Comparison of ENCODE assay signal across 8 cellular contexts in the genomic region with DNA sequence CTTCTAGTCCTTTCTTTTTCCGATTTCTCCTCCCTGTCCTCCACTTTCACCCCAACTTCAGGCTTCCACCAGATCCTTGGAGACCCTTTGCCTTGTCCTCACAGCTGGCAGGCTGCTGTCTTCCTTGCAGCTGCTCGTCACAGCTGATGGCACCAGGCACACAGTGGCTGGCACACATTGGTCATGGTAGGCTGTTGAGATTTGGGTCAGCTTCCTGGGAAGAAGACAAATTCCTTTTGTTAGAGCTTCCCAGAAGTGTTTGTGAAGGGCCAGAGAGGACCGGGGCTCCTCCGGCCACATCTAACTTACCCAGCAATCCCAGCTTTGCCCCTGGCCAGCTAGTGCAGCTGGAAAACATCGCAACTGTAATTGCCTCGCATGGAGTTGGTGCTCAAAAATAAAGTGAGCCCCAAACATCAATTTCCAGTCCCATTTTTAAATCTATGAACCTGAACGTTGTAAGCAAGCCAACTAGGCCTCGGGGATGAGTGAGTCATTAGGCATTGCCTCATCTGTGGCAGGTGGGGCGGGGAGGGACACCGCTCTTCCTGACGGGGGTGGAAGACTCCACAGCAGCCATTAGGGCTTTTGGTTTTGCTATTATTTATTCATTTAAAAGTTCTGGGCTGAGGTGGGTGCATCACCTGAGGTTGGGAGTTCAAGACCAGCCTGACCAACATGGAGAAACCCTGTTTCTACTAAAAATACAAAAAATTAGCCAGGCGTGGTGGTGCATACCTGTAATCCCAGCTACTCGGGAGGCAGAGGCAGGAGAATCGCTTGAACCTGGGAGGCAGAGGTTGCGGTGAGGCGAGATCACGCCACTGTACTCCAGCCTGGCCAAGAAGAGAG. TPM values are rescaled to one million over a fixed set of nuclear protein-coding genes. Genes with fewer than 3 reads are reported as not detected.
A peak's percentile ranks its signal among the peaks of the same experiment; 100 is the strongest.
DNase-seq lines count a peak whose midpoint lies in the region; ATAC-seq and TF ChIP-seq lines count a peak whose summit lies in the region.

No MANE protein-coding gene starts in this region.

- H3K9ac ChIP-seq in BLaER1 treated with 17β-estradiol and CSF1 and Interleukin-3, amounts not matched to agents 10 nM and 100 nM, result no peak overlapping the region; a peak in 1 of 22 replicates

- no peaks in the 10 kb centered on the region for H3K36me3 ChIP-seq in BLaER1 treated with 17β-estradiol and CSF1 and Interleukin-3, amounts not matched to agents 10 nM and 100 nM
- H3K36me3 ChIP-seq in neuron (ENCODE audit: insufficient read depth, low read length), result no peaks in the 10 kb centered on the region

- H3K4me2 ChIP-seq in BLaER1 treated with 17β-estradiol and CSF1 and Interleukin-3, amounts not matched to agents 10 nM and 100 nM, result peak overlapping the region in 10 of 11 experiments; percentile 7 to 56 (median 38); a peak in 13 of 22 replicates

- H3K4me1 ChIP-seq in BLaER1 treated with 17β-estradiol and CSF1 and Interleukin-3, amounts not matched to agents 10 nM and 100 nM, result peaks cover under 1 to 29% (median 22%) of the 10 kb centered on the region in 10 experiments; a peak in 19 of 20 replicates
- H3K4me1 ChIP-seq in neuron (ENCODE audit: insufficient read depth, low read length), result peaks cover 34% of the 10 kb centered on the region

- no peak for ATAC-seq in HG02798 (IDR thresholded peaks at IDR 0.05; ENCODE audit: poor library complexity, unreplicated experiment)

- peak overlapping the region in 6 of 11 experiments; percentile 12 to 47 (median 35); a peak in 7 of 22 replicates for H3K27ac ChIP-seq in BLaER1 treated with 17β-estradiol and CSF1 and Interleukin-3, amounts not matched to agents 10 nM and 100 nM

- no peak overlapping the region for H3K4me3 ChIP-seq in BLaER1 treated with 17β-estradiol and CSF1 and Interleukin-3, amounts not matched to agents 10 nM and 100 nM
- H3K4me3 ChIP-seq in epithelial cell of proximal tubule (ENCODE audit: low read depth, low read length), result no peak overlapping the region
- H3K4me3 ChIP-seq in neuron (ENCODE audit: low read length), result no peak overlapping the region

- H3K27me3 ChIP-seq in BLaER1 treated with 17β-estradiol and CSF1 and Interleukin-3, amounts not matched to agents 10 nM and 100 nM, result no peaks in the 10 kb centered on the region
- H3K27me3 ChIP-seq in neuron (ENCODE audit: insufficient read depth, low read length), result no peaks in the 10 kb centered on the region

- TF ChIP-seq CTCF in epithelial cell of proximal tubule (conservative IDR thresholded peaks at IDR 0.05; ENCODE audit: low read depth, low read length), result no peak

- peak; percentile 41 for DNase-seq in NCI-H774 (lab: John Stamatoyannopoulos, UW)
- peak; percentile 91 for DNase-seq in epithelial cell of proximal tubule (ENCODE audit: low read depth)
- no peak for DNase-seq in NCI-H1105 (lab: John Stamatoyannopoulos, UW)
- DNase-seq in CD1c-positive myeloid dendritic cell (ENCODE audit: extremely low spot score), result no peak
- no peak for DNase-seq in NCI-H526 (lab: John Stamatoyannopoulos, UW)

- H4K20me1 ChIP-seq in BLaER1 treated with 17β-estradiol and CSF1 and Interleukin-3, amounts not matched to agents 10 nM and 100 nM, result no peaks in the 10 kb centered on the region

- H3K9me3 ChIP-seq in BLaER1 treated with 17β-estradiol and CSF1 and Interleukin-3, amounts not matched to agents 10 nM and 100 nM (replicated peaks in 1 of 11), result peaks cover 13 to 30% (median 25%) of the 10 kb centered on the region in 11 experiments; a peak in 21 of 22 replicates
- peaks cover 6% of the 10 kb centered on the region for H3K9me3 ChIP-seq in neuron (ENCODE audit: low read length)

- peak overlapping the region; percentile 71 for H2AFZ ChIP-seq in neuron (ENCODE audit: low read depth, low read length)

RNA-seq across cellular contexts. Expression of gene CPA5, which starts 12.4 kb away (rescaled TPM):
- 0.12 TPM in 1 of 2 replicates, not detected in the other for total RNA-seq in epithelial cell of proximal tubule

RNA-seq across cellular contexts. Expression of gene CPA1, which starts 23.3 kb away (rescaled TPM):
- total RNA-seq in epithelial cell of proximal tubule, result not detected in 2 replicates

Comparison
In these comparisons a context has a peak if more than half of its experiments do, and no peak if none do; other contexts are left out.
1. DNase-seq: peak in NCI-H774 (single experiment) and epithelial cell of proximal tubule (single experiment); none in NCI-H1105 (single experiment), CD1c-positive myeloid dendritic cell (single experiment) and NCI-H526 (0 of 2).